1 cellular context compared by ENCODE assay signal in genomic region chr1:65526049-65526556, GRCh38.
TF ChIP-seq lines count a peak whose summit lies in the region.

No MANE protein-coding gene starts in this region.

TF ChIP-seq in endothelial cell of umbilical vein, 7 proteins besides CTCF, POLR2A, EP300 and RAD21:
- no peak for TF ChIP-seq EZH2 (IDR thresholded peaks at IDR 0.05; ENCODE audit: borderline replicate concordance, low read depth, low read length, severe bottlenecking)
